In the genomic region with DNA sequence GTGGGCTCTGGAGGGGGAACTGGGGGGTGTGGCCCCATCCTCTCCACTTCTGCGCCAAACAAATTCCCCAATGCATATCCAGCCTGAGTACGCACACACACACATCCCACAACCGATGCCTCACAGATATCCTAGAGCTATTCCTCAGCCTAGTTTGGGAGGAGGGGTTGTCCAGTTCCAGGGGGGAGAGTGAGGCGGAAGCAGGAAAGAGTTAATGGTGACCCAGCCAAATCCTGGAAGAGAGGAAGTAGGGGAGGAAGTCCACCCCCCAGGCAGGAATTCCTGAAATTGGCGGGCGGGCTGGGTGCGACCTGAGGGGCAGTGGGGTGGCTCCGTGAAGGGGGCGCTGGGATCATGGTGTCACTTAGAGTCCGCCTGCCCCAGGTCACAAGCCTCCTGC, we compare ENCODE assay signal across 15 cellular contexts. TPM values are rescaled to one million over a fixed set of nuclear protein-coding genes. Genes with fewer than 3 reads are reported as not detected.
DNase-seq lines count a peak whose midpoint lies in the region; ATAC-seq and TF ChIP-seq lines count a peak whose summit lies in the region.
"Had no signal": no experiment of that assay in that cellular context is flagged by ENCODE, and none has a peak within 500 bp of the region (broad histone marks: within the 10 kb centered on the region; RNA-seq: fewer than 3 reads in every experiment).

No MANE protein-coding gene starts in this region.

- WGBS in heart left ventricle, 4 donors = 12 to 17% (median 15%) methylated on average over 10 of the region's 10 CpGs
- 20 to 28% methylated on average over 10 of the region's 10 CpGs for WGBS in sigmoid colon, 2 donors

- H3K4me3 ChIP-seq in heart left ventricle (peak overlapping the region; percentile 45 to 95 (median 70)), sigmoid colon (peak overlapping the region in 2 of 4 donors; percentile 26 to 32)
- H3K4me3 ChIP-seq: MG63, PC-9 had no signal

- POLR2A ChIA-PET in WTC11 (lab: Charles Lee) = interaction anchor here (0.5 kb wide), 1 partner anchor 15 kb away, joined by 3 read pairs; no protein-coding TSS in a partner anchor

- ATAC-seq in WTC11 = no peak
- peak; percentile 7 to 47 (median 17) for ATAC-seq in heart left ventricle
- no peak for ATAC-seq in omental fat pad (ENCODE audit: low FRiP score)
- ATAC-seq: foreskin keratinocyte had no signal

- H3K27me3 ChIP-seq in heart left ventricle = peaks cover 0 to 61% (median 35%) of the 10 kb centered on the region in 9 donors
- H3K27me3 ChIP-seq in sigmoid colon = peaks cover 15 to 87% (median 70%) of the 10 kb centered on the region in 3 donors

- no peak overlapping the region for H3K27ac Mint-ChIP-seq in CD14-positive monocyte
- no peak overlapping the region for H3K27ac Mint-ChIP-seq in WTC11
- H3K27ac Mint-ChIP-seq: activated CD4-positive, alpha-beta memory T cell treated with anti-CD3 and anti-CD28 coated beads for 36 hours had no signal

- H3K4me1 Mint-ChIP-seq in CD14-positive monocyte = peaks cover 42% of the 10 kb centered on the region
- peaks cover 57% of the 10 kb centered on the region for H3K4me1 Mint-ChIP-seq in WTC11

- H3K4me1 ChIP-seq in heart left ventricle (peaks cover 0 to 49% (median 17%) of the 10 kb centered on the region in 12 donors), sigmoid colon (peaks cover 0 to 10% (median 3%) of the 10 kb centered on the region in 4 donors)

- no peak for TF ChIP-seq EP300 in sigmoid colon (IDR thresholded peaks at IDR 0.05)

- TF ChIP-seq CTCF in CD14-positive monocyte (IDR thresholded peaks at IDR 0.05) (no peak), WTC11 (IDR thresholded peaks at IDR 0.05) (no peak), heart left ventricle (IDR thresholded peaks at IDR 0.05) (no peak), sigmoid colon (IDR thresholded peaks at IDR 0.05) (no peak), omental fat pad (IDR thresholded peaks at IDR 0.05) (no peak)

- peaks cover 0 to 26% (median 9%) of the 10 kb centered on the region in 7 donors for H3K9me3 Mint-ChIP-seq in CD14-positive monocyte
- no peaks in the 10 kb centered on the region for H3K9me3 Mint-ChIP-seq in WTC11
- H3K9me3 Mint-ChIP-seq: activated CD4-positive, alpha-beta memory T cell treated with anti-CD3 and anti-CD28 coated beads for 36 hours; T-helper 1 cell treated with Interleukin-12 subunit alpha and Interleukin-12 subunit beta and Interleukin-4 antibody, amounts not matched to agents 30 μg/mL and 1 μg/mL, for 36 hours had no signal

- CTCF ChIA-PET in WTC11 (lab: Charles Lee) = interaction anchor here (0.9 to 5.2 kb wide), 5 partner anchors 10 to 73 kb away, joined by 3 to 81 read pairs (median 4); partner anchors contain the start of gene EML2

- H3K27ac ChIP-seq in heart left ventricle (peak overlapping the region; percentile 45 to 92 (median 87)), sigmoid colon (peak overlapping the region in 3 of 4 donors; percentile 1 to 56 (median 17))
- H3K27ac ChIP-seq: foreskin keratinocyte, PC-9 had no signal

- TF ChIP-seq POLR2A in heart left ventricle (IDR thresholded peaks at IDR 0.05) (peak in 1 of 2 donors; percentile 22), sigmoid colon (IDR thresholded peaks at IDR 0.05) (no peak)

- H3K36me3 Mint-ChIP-seq in CD14-positive monocyte = peaks cover 0 to 16% of the 10 kb centered on the region in 2 donors
- no peaks in the 10 kb centered on the region for H3K36me3 Mint-ChIP-seq in WTC11

- peak overlapping the region; percentile 21 to 86 for H3K4me3 Mint-ChIP-seq in CD14-positive monocyte
- peak overlapping the region; percentile 65 for H3K4me3 Mint-ChIP-seq in WTC11
- H3K4me3 Mint-ChIP-seq: activated CD4-positive, alpha-beta memory T cell treated with anti-CD3 and anti-CD28 coated beads for 36 hours had no signal

- DNase-seq in CD14-positive monocyte (ENCODE audit: low spot score) (no peak), WTC11 (ENCODE audit: low spot score) (no peak), heart left ventricle (peak in 3 of 5 donors; percentile 51 to 72 (median 57)), sigmoid colon (no peak), DMS53 (lab: John Stamatoyannopoulos, UW) (no peak), omental fat pad (ENCODE audit: low spot score) (no peak), NCI-H774 (lab: John Stamatoyannopoulos, UW) (no peak)
- DNase-seq in activated CD4-positive, CD25-positive, alpha-beta regulatory T cell (lab: John Stamatoyannopoulos, UW) = no peak
- DNase-seq: activated CD4-positive, alpha-beta memory T cell treated with anti-CD3 and anti-CD28 coated beads for 36 hours; activated gamma-delta T cell; foreskin keratinocyte; MG63 had no signal

- H3K36me3 ChIP-seq in heart left ventricle (no peaks in the 10 kb centered on the region), sigmoid colon (no peaks in the 10 kb centered on the region)
- H3K36me3 ChIP-seq: MG63 had no signal

- intact Hi-C loops in CD14-positive monocyte (cut with micrococcal nuclease) (no loop called here), heart left ventricle (cut with DNase I) (no loop called here), sigmoid colon (cut with DNase I) (no loop called here)

- H3K9me3 ChIP-seq in heart left ventricle (no peaks in the 10 kb centered on the region), sigmoid colon (no peaks in the 10 kb centered on the region)
- H3K9me3 ChIP-seq: MG63 had no signal

- H3K27me3 Mint-ChIP-seq in CD14-positive monocyte (ENCODE audit: low read depth in 3 of 3) (peaks cover 76 to 85% (median 81%) of the 10 kb centered on the region in 3 donors), WTC11 (ENCODE audit: low read depth) (peaks cover 81% of the 10 kb centered on the region)

TF ChIP-seq in WTC11, 78 proteins besides CTCF, POLR2A, EP300 and RAD21:
- peak; percentile 75 for TF ChIP-seq ETV6 (CRISPR knock-in tag; IDR thresholded peaks at IDR 0.05)
- TF ChIP-seq ATF2 (CRISPR knock-in tag; IDR thresholded peaks at IDR 0.05; ENCODE audit: borderline replicate concordance, low read depth) = no peak

RNA-seq across cellular contexts. Expression of gene GPR4, which starts 0.9 kb away (rescaled TPM):
- polyA plus RNA-seq in CD14-positive monocyte (not detected), heart left ventricle (1 to 10 TPM; 5.1 to 6.9 TPM), sigmoid colon (1 to 10 TPM in 2 of 3 donors, under 1 TPM in 1; 0.46 to 1.8 (median 1.8) TPM)
- total RNA-seq in WTC11 (2021) (0.11 to 0.48 TPM (median 0.44 TPM) in 3 replicates), heart left ventricle (10 to 100 TPM in 3 of 9 donors, 1 to 10 TPM in 6; 2.7 to 36.0 (median 4.3) TPM), sigmoid colon (1 to 10 TPM in 1 of 4 donors, under 1 TPM in 3; 0.55 to 1.9 (median 0.85) TPM), omental fat pad (10 to 100 TPM in 3 of 4 donors, 1 to 10 TPM in 1; 6.0 to 29.4 (median 12.0) TPM)
- total RNA-seq: activated CD4-positive, alpha-beta memory T cell treated with anti-CD3 and anti-CD28 coated beads for 36 hours; chondrocyte; foreskin keratinocyte; PC-9 had no signal

RNA-seq across cellular contexts. Expression of gene OPA3, which starts 16.5 kb away (rescaled TPM):
- 1 to 10 TPM; 4.4 to 6.9 TPM for polyA plus RNA-seq in CD14-positive monocyte
- 10.1 to 16.1 TPM (median 14.9 TPM) in 3 replicates for total RNA-seq in WTC11 (2021)
- total RNA-seq in heart left ventricle = 10 to 100 TPM; 21.3 to 30.4 (median 22.5) TPM
- polyA plus RNA-seq in heart left ventricle = 10 to 100 TPM; 13.1 to 22.3 TPM
- 1 to 10 TPM; 5.4 to 9.9 (median 8.1) TPM for total RNA-seq in sigmoid colon
- 10 to 100 TPM in 1 of 3 donors, 1 to 10 TPM in 2; 3.0 to 11.3 (median 4.4) TPM for polyA plus RNA-seq in sigmoid colon
- total RNA-seq in omental fat pad = 10 to 100 TPM in 2 of 4 donors, 1 to 10 TPM in 2; 6.3 to 15.5 (median 11.1) TPM

RNA-seq across cellular contexts. Expression of gene EML2, which starts 38.1 kb away (rescaled TPM):
- polyA plus RNA-seq in CD14-positive monocyte (10 to 100 TPM; 10.3 to 11.9 TPM), heart left ventricle (10 to 100 TPM; 19.0 to 23.2 TPM), sigmoid colon (10 to 100 TPM; 40.2 to 75.6 (median 40.5) TPM)
- total RNA-seq in WTC11 (2021) (51.5 to 63.3 TPM (median 62.5 TPM) in 3 replicates), heart left ventricle (10 to 100 TPM; 22.4 to 50.2 (median 44.1) TPM), sigmoid colon (10 to 100 TPM; 10.4 to 34.6 (median 14.7) TPM), omental fat pad (10 to 100 TPM; 18.0 to 22.4 (median 19.9) TPM)

Comparison
In these comparisons a context has a peak if more than half of its experiments do, and no peak if none do; other contexts are left out.
1. DNase-seq: peak in heart left ventricle (3 of 5); none in CD14-positive monocyte (single experiment), WTC11 (single experiment), sigmoid colon (single experiment), DMS53 (single experiment), omental fat pad (single experiment), activated CD4-positive, CD25-positive, alpha-beta regulatory T cell (0 of 4) and NCI-H774 (single experiment).
2. ATAC-seq: peak in heart left ventricle (4 of 4); none in WTC11 (single experiment) and omental fat pad (single experiment).